ENCODE assay signal across 15 cellular contexts in the genomic region with DNA sequence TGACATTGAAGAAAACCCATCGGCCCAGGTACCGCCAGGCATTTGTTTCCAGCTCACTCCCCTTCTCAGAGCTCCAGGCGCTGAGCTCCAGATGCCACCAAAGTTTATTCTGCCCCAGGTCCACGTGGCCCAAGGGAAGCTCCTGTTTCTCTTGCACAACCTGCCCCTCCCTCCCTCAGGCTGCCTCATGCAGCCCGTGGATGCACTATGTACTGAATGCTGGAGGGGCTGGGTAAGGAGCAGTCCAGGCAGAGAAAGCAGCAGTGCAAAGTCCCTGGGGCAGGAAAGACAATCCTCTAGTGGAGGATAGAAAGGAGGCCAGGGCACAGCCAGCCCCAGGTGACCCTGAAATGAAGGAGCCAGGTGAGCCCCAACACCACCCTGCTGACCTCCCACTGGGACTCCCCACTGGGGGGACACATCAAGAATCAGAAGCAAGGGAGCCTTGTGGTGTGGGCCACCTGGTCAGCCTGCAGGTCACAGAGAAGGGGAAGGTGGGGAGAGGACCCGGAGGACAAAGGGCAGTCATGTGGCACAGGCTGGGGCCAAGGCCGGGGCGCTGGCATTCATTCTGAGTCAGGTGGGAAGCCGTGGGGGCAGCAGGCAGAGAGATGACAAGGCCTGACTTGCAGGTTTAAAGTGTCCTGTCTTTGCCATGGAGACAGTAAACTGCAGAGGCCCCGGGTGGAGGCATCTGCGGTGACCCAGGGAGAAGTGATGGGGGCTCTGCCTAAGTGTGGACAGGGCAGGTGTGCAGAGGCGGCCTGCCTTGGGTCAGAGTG.
DNase-seq lines count a peak whose midpoint lies in the region; ATAC-seq, FAIRE-seq and TF ChIP-seq lines count a peak whose summit lies in the region.
"Had no signal": no experiment of that assay in that cellular context is flagged by ENCODE, and none has a peak within 500 bp of the region (broad histone marks: within the 10 kb centered on the region; RNA-seq: fewer than 3 reads in every experiment).

No MANE protein-coding gene starts in this region.

- no peak for TF ChIP-seq CTCF in Panc1 (IDR thresholded peaks at IDR 0.05)
- no peak for TF ChIP-seq CTCF in upper lobe of right lung (IDR thresholded peaks at IDR 0.05)

- TF ChIP-seq POLR2A in GM12892 (IDR thresholded peaks at IDR 0.05; ENCODE audit: low read depth, low read length), result no peak

- H3K4me1 ChIP-seq in Panc1 (ENCODE audit: control insufficient read depth, insufficient read depth, low read length), result no peaks in the 10 kb centered on the region; the same call in 1 of the 2 replicates
- no peaks in the 10 kb centered on the region for H3K4me1 ChIP-seq in upper lobe of right lung
- H3K4me1 ChIP-seq: heart right ventricle, uterus had no signal

- FAIRE-seq in GM12892 (lab: Jason Lieb, UNC), result no peak
- FAIRE-seq: colon had no signal

- no peak overlapping the region for H3K4me3 ChIP-seq in Panc1 (ENCODE audit: low read depth in 2 of 2, low read length in 2 of 2)
- no peak overlapping the region for H3K4me3 ChIP-seq in upper lobe of right lung
- H3K4me3 ChIP-seq in MG63, result no peak overlapping the region
- H3K4me3 ChIP-seq: heart right ventricle, uterus had no signal

- H3K27me3 ChIP-seq in Panc1 (ENCODE audit: control insufficient read depth, insufficient read depth, low read length) (no peaks in the 10 kb centered on the region; the same call in 1 of the 2 replicates), upper lobe of right lung (peaks cover 5% of the 10 kb centered on the region), MG63 (peaks cover 9% of the 10 kb centered on the region; the same call in 1 of the 2 replicates)
- H3K27me3 ChIP-seq: heart right ventricle, uterus had no signal

- in situ Hi-C loops in Panc1 (cut with HindIII; ENCODE audit: low pct_unique_long_range_greater_than_20kb, low sequenced_read_pairs), result no loop called here

- ATAC-seq in Right ventricle myocardium inferior (peak; percentile 16), left ventricle myocardium superior (no peak), Panc1 (peak; percentile 56), upper lobe of right lung (peak; percentile 19)

- no peak overlapping the region for H3K27ac ChIP-seq in Panc1 (ENCODE audit: low read length)
- no peak overlapping the region for H3K27ac ChIP-seq in upper lobe of right lung
- H3K27ac ChIP-seq: heart right ventricle, uterus had no signal

- H3K36me3 ChIP-seq in Panc1 (ENCODE audit: control insufficient read depth, insufficient read depth, low read length) (no peaks in the 10 kb centered on the region), upper lobe of right lung (no peaks in the 10 kb centered on the region), MG63 (no peaks in the 10 kb centered on the region)
- H3K36me3 ChIP-seq: heart right ventricle, uterus had no signal

- DNase-seq in Right ventricle myocardium inferior (ENCODE audit: missing footprints), result no peak
- no peak for DNase-seq in left ventricle myocardium superior
- no peak for DNase-seq in Panc1 (ENCODE audit: low read depth, low spot score)
- peak; percentile 87 for DNase-seq in mesenteric fat pad (ENCODE audit: low spot score)
- DNase-seq in upper lobe of right lung, result peak; percentile 51
- DNase-seq in SKM-1 treated with dmso at 0.1 percent for 144 hours (lab: John Stamatoyannopoulos, UW; ENCODE audit: unreplicated experiment), result no peak
- no peak for DNase-seq in MG63
- DNase-seq in GM12892 (ENCODE audit: insufficient read length), result no peak
- DNase-seq: activated naive CD4-positive, alpha-beta T cell treated with anti-CD3 and anti-CD28 coated beads, Interleukin-2, amount 50 U/mL, for 16 hours; CD4-positive, alpha-beta T cell; heart right ventricle; NCI-H1092; RPMI8226; uterus had no signal

- H3K9me3 ChIP-seq in Panc1 (ENCODE audit: control insufficient read depth, insufficient read depth, low read depth, low read length) (no peaks in the 10 kb centered on the region), upper lobe of right lung (no peaks in the 10 kb centered on the region), MG63 (no peaks in the 10 kb centered on the region)
- H3K9me3 ChIP-seq: uterus had no signal

- POLR2A ChIA-PET in Panc1 (lab: Charles Lee), result no interaction called here

- CTCF ChIA-PET in Panc1 (lab: Charles Lee), result no interaction called here

- BruUV-seq in Panc1 (replicated peaks; lab: Mats Ljungman, UMichigan), result no TSS peak

- intact Hi-C loops in Right ventricle myocardium inferior (cut with DNase I), result no loop called here
- intact Hi-C loops in left ventricle myocardium superior (cut with micrococcal nuclease), result no loop called here
- intact Hi-C loops in Panc1 (cut with micrococcal nuclease; ENCODE audit: unreplicated experiment), result no loop called here
- intact Hi-C loops in upper lobe of right lung (cut with DNase I), result no loop called here

Comparison
In these comparisons a context has a peak if more than half of its experiments do, and no peak if none do; other contexts are left out.
1. DNase-seq: peak in mesenteric fat pad (single experiment) and upper lobe of right lung (single experiment); none in Right ventricle myocardium inferior (single experiment), left ventricle myocardium superior (single experiment), Panc1 (single experiment), SKM-1 treated with dmso at 0.1 percent for 144 hours (single experiment), MG63 (single experiment) and GM12892 (single experiment).